9 cellular contexts compared by ENCODE assay signal in genomic region chr6:2986722-2987196, GRCh38. TPM values are rescaled to one million over a fixed set of nuclear protein-coding genes. Genes with fewer than 3 reads are reported as not detected.
DNase-seq lines count a peak whose midpoint lies in the region; TF ChIP-seq lines count a peak whose summit lies in the region.
"Had no signal": no experiment of that assay in that cellular context is flagged by ENCODE, and none has a peak within 500 bp of the region (broad histone marks: within the 10 kb centered on the region; RNA-seq: fewer than 3 reads in every experiment).

No MANE protein-coding gene starts in this region.

- H3K4me1 ChIP-seq in adrenal gland (replicated peaks in 1 of 2) (peaks cover 9 to 38% of the 10 kb centered on the region in 2 donors), tibial artery (peaks cover 5 to 41% (median 30%) of the 10 kb centered on the region in 4 donors)

- H3K27me3 ChIP-seq in adrenal gland (no peaks in the 10 kb centered on the region), tibial artery (no peaks in the 10 kb centered on the region)

- no peak for TF ChIP-seq CTCF in adrenal gland (IDR thresholded peaks at IDR 0.05)
- no peak for TF ChIP-seq CTCF in glutamatergic neuron (IDR thresholded peaks at IDR 0.05; ENCODE audit: partially characterized antibody, unreplicated experiment)
- TF ChIP-seq CTCF in tibial artery (IDR thresholded peaks at IDR 0.05): no peak

- peak overlapping the region; percentile 20 for H3K27ac Mint-ChIP-seq in glutamatergic neuron (ENCODE audit: unreplicated experiment)

- H3K27ac ChIP-seq in adrenal gland (peak overlapping the region in 2 of 5 donors; percentile 69 to 99), tibial artery (peak overlapping the region; percentile 95 to 97)

- no peaks in the 10 kb centered on the region for H3K36me3 ChIP-seq in adrenal gland (replicated peaks in 1 of 2)
- H3K36me3 ChIP-seq in tibial artery: no peaks in the 10 kb centered on the region

- H3K4me3 ChIP-seq in adrenal gland (no peak overlapping the region), tibial artery (no peak overlapping the region)

- H3K36me3 Mint-ChIP-seq in glutamatergic neuron (ENCODE audit: unreplicated experiment): no peaks in the 10 kb centered on the region

- no peak for TF ChIP-seq POLR2A in adrenal gland (IDR thresholded peaks at IDR 0.05)

- no peaks in the 10 kb centered on the region for H3K9me3 ChIP-seq in adrenal gland (replicated peaks in 1 of 3)
- H3K9me3 ChIP-seq in tibial artery: no peaks in the 10 kb centered on the region

- WGBS in adrenal gland, 4 donors: 18 to 37% (median 26%) methylated on average over 3 of the region's 3 CpGs

- H3K27me3 Mint-ChIP-seq in glutamatergic neuron (ENCODE audit: unreplicated experiment): peaks cover 9% of the 10 kb centered on the region

- peak overlapping the region; percentile 1 for H3K4me3 Mint-ChIP-seq in glutamatergic neuron (ENCODE audit: unreplicated experiment)

- DNase-seq in NCI-H748 (lab: John Stamatoyannopoulos, UW; ENCODE audit: unreplicated experiment): peak; percentile 26
- no peak for DNase-seq in NCI-H748 treated with DMSO at 0.1 percent for 48 hours (lab: John Stamatoyannopoulos, UW)
- peak in 4 of 7 donors; percentile 56 to 72 (median 59) for DNase-seq in adrenal gland
- DNase-seq in glutamatergic neuron: no peak
- no peak for DNase-seq in tibial artery
- no peak for DNase-seq in NCI-H2029 (lab: John Stamatoyannopoulos, UW)
- no peak for DNase-seq in NCI-H1930 (lab: John Stamatoyannopoulos, UW)
- DNase-seq in globus pallidus (ENCODE audit: low spot score): no peak
- DNase-seq: AML-193 had no signal

- H3K4me1 Mint-ChIP-seq in glutamatergic neuron (ENCODE audit: low read depth, unreplicated experiment): peaks cover 18% of the 10 kb centered on the region

- peaks cover 14% of the 10 kb centered on the region for H3K9me3 Mint-ChIP-seq in glutamatergic neuron (ENCODE audit: unreplicated experiment)

- intact Hi-C loops in adrenal gland (cut with DNase I) (no loop called here), tibial artery (cut with DNase I; ENCODE audit: low total_unique reads) (loop anchor here (5.0 kb wide), 1 partner anchor 144 kb away; the partner anchor contains the start of gene SERPINB1)

RNA-seq across cellular contexts. Expression of gene NQO2, which starts 12.9 kb away (rescaled TPM):
- 100 to 1,000 TPM; 133 to 200 (median 146) TPM for total RNA-seq in adrenal gland
- polyA plus RNA-seq in adrenal gland: 100 to 1,000 TPM; 100 to 177 (median 158) TPM
- 28.1 TPM for total RNA-seq in glutamatergic neuron (ENCODE audit: unreplicated experiment)

RNA-seq across cellular contexts. Expression of gene SERPINB6, which starts 15.4 kb away (rescaled TPM):
- total RNA-seq in adrenal gland (100 to 1,000 TPM; 161 to 258 (median 209) TPM), glutamatergic neuron (ENCODE audit: unreplicated experiment) (14.0 TPM)
- polyA plus RNA-seq in adrenal gland: 100 to 1,000 TPM; 161 to 332 (median 229) TPM

Comparison
In these comparisons a context has a peak if more than half of its experiments do, and no peak if none do; other contexts are left out.
1. DNase-seq: peak in NCI-H748 (single experiment) and adrenal gland (4 of 7); none in NCI-H748 treated with DMSO at 0.1 percent for 48 hours (single experiment), glutamatergic neuron (single experiment), tibial artery (0 of 2), NCI-H2029 (single experiment), NCI-H1930 (0 of 2) and globus pallidus (single experiment).
2. RNA of gene SERPINB6, which starts 15.4 kb away (total RNA-seq): 161 to 258 TPM in adrenal gland; 14.0 TPM in glutamatergic neuron (single experiment); every median in the first group is over 10 times any median in the second.